Comparison of ENCODE assay signal across 1 cellular context in the genomic region with DNA sequence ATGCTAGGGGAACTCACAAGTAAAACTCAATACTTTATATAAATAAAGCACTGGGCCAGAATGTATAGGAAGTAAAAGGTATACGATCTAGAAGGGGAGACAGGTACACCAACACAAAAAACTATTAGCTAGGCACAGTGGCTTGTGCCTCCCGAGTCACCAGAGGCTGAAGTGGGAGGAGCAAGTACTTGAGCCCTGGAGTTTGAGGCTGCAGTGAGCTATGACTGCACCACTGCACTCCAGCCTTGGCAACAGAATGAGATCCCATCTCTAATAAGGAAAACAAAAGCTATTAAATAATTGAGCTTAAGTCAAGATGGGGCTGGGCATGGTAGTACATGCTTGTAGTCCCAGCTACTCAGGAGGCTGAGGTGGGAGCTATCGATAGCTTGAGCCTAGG.
TF ChIP-seq lines count a peak whose summit lies in the region.

No MANE protein-coding gene starts in this region.

TF ChIP-seq in HCT116, 20 proteins besides CTCF, POLR2A, EP300 and RAD21 (continued from another document):
- TF ChIP-seq, protein P1, sequence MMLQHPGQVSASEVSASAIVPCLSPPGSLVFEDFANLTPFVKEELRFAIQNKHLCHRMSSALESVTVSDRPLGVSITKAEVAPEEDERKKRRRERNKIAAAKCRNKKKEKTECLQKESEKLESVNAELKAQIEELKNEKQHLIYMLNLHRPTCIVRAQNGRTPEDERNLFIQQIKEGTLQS (IDR thresholded peaks at IDR 0.05) = no peak
TF ChIP-seq in HCT116: peak in this region for 0.
